Comparison of ENCODE assay signal across 8 cellular contexts in genomic region chr2:128319457-128319772, GRCh38. TPM values are rescaled to one million over a fixed set of nuclear protein-coding genes. Genes with fewer than 3 reads are reported as not detected.
A peak's percentile ranks its signal among the peaks of the same experiment; 100 is the strongest.
DNase-seq lines count a peak whose midpoint lies in the region; ATAC-seq and TF ChIP-seq lines count a peak whose summit lies in the region.

No MANE protein-coding gene starts in this region.

- H3K4me1 Mint-ChIP-seq in WTC11, result peaks cover 44% of the 10 kb centered on the region

- H3K27ac Mint-ChIP-seq in WTC11, result no peak overlapping the region

- POLR2A ChIA-PET in WTC11 (lab: Charles Lee), result no interaction called here

- DNase-seq in H7 (no peak), WTC11 (ENCODE audit: low spot score) (no peak), right atrium auricular region (ENCODE audit: low spot score) (no peak), skeletal muscle cell (ENCODE audit: low read depth) (no peak), NCI-H1105 treated with DMSO at 0.1 percent for 48 hours (lab: John Stamatoyannopoulos, UW) (no peak)

- ATAC-seq in WTC11 (no peak), GM21717 (IDR thresholded peaks at IDR 0.05; ENCODE audit: unreplicated experiment) (no peak), HG03432 (IDR thresholded peaks at IDR 0.05; ENCODE audit: unreplicated experiment) (no peak), GM18502 (IDR thresholded peaks at IDR 0.05; ENCODE audit: poor library complexity, unreplicated experiment) (no peak)

- no peak for TF ChIP-seq CTCF in WTC11 (IDR thresholded peaks at IDR 0.05)
- no peak for TF ChIP-seq CTCF in right atrium auricular region (IDR thresholded peaks at IDR 0.05)

- no peaks in the 10 kb centered on the region for H3K9me3 Mint-ChIP-seq in WTC11

- no peaks in the 10 kb centered on the region for H3K9me3 ChIP-seq in right atrium auricular region

- H3K36me3 Mint-ChIP-seq in WTC11, result 0 out of 2 replicates have a peak, but pooled peaks cover 5% of the 10 kb centered on the region

- H3K4me3 ChIP-seq in H7 (ENCODE audit: insufficient read depth, low read depth, low read length), result peak overlapping the region; percentile 72
- peak overlapping the region; percentile 57 to 79 for H3K4me3 ChIP-seq in right atrium auricular region
- H3K4me3 ChIP-seq in skeletal muscle cell (ENCODE audit: low read depth, low read length), result peak overlapping the region; percentile 65

- peak overlapping the region; percentile 63 for H3K4me3 Mint-ChIP-seq in WTC11

- H3K27me3 Mint-ChIP-seq in WTC11 (ENCODE audit: low read depth), result peaks cover 20% of the 10 kb centered on the region

- CTCF ChIA-PET in WTC11 (lab: Charles Lee), result interaction anchor here (1.1 to 1.3 kb wide), 2 partner anchors 140 to 224 kb away, joined by 4 to 8 read pairs; no protein-coding TSS in a partner anchor

- peaks cover 16% of the 10 kb centered on the region for H3K27me3 ChIP-seq in H7 (ENCODE audit: control insufficient read depth, insufficient read depth, low read length)
- H3K27me3 ChIP-seq in right atrium auricular region, result no peaks in the 10 kb centered on the region

- H3K4me1 ChIP-seq in right atrium auricular region, result peaks cover 0 to 53% of the 10 kb centered on the region in 2 donors

- H3K36me3 ChIP-seq in H7 (replicated peaks; ENCODE audit: control insufficient read depth, insufficient read depth, low read length), result no peaks in the 10 kb centered on the region; the same call in none of the 2 replicates
- no peaks in the 10 kb centered on the region for H3K36me3 ChIP-seq in right atrium auricular region

- H3K27ac ChIP-seq in right atrium auricular region, result peak overlapping the region in 1 of 2 donors; percentile 66

TF ChIP-seq in WTC11, 78 proteins besides CTCF, POLR2A, EP300 and RAD21:
- TF ChIP-seq EMX1 (CRISPR knock-in tag; IDR thresholded peaks at IDR 0.05) (no peak), AR (CRISPR knock-in tag; IDR thresholded peaks at IDR 0.05) (no peak), GRHL2 (CRISPR knock-in tag; IDR thresholded peaks at IDR 0.05; ENCODE audit: insufficient replicate concordance, severe bottlenecking) (no peak), ZNF219 (CRISPR knock-in tag; IDR thresholded peaks at IDR 0.05; ENCODE audit: borderline replicate concordance) (no peak), ARID4B (CRISPR knock-in tag; IDR thresholded peaks at IDR 0.05; ENCODE audit: borderline replicate concordance) (no peak), NR1H2 (CRISPR knock-in tag; IDR thresholded peaks at IDR 0.05) (no peak), FOXP1 (CRISPR knock-in tag; IDR thresholded peaks at IDR 0.05; ENCODE audit: borderline replicate concordance) (no peak), E2F5 (CRISPR knock-in tag; IDR thresholded peaks at IDR 0.05) (no peak), ESRRA (CRISPR knock-in tag; IDR thresholded peaks at IDR 0.05; ENCODE audit: borderline replicate concordance) (no peak), TCF7 (CRISPR knock-in tag; IDR thresholded peaks at IDR 0.05; ENCODE audit: low read depth) (no peak), MXD4 (CRISPR knock-in tag; IDR thresholded peaks at IDR 0.05; ENCODE audit: borderline replicate concordance) (no peak), SOX15 (CRISPR knock-in tag; IDR thresholded peaks at IDR 0.05) (no peak), ATF6 (CRISPR knock-in tag; IDR thresholded peaks at IDR 0.05) (no peak), RELA (CRISPR knock-in tag; IDR thresholded peaks at IDR 0.05; ENCODE audit: borderline replicate concordance) (no peak), ZNF396 (CRISPR knock-in tag; IDR thresholded peaks at IDR 0.05; ENCODE audit: borderline replicate concordance) (no peak)

RNA-seq across cellular contexts. Expression of gene HS6ST1, which starts 0.7 kb away (rescaled TPM):
- 76.3 and 102 TPM in 2 replicates for total RNA-seq in H7 (2014; rRNA removed; shearing (Covaris generic))
- total RNA-seq in WTC11 (2021) (50.3 to 55.5 TPM (median 55.1 TPM) in 3 replicates), right atrium auricular region (10 to 100 TPM; 19.0 to 25.8 TPM)
